In genomic region chr2:205708231-205708631, GRCh38 we compare ENCODE assay signal across 15 cellular contexts. TPM values are rescaled to one million over a fixed set of nuclear protein-coding genes. Genes with fewer than 3 reads are reported as not detected.
DNase-seq lines count a peak whose midpoint lies in the region; FAIRE-seq and TF ChIP-seq lines count a peak whose summit lies in the region.
"Had no signal": no experiment of that assay in that cellular context is flagged by ENCODE, and none has a peak within 500 bp of the region (broad histone marks: within the 10 kb centered on the region; RNA-seq: fewer than 3 reads in every experiment).

No MANE protein-coding gene starts in this region.

- DNase-seq in activated effector memory CD4-positive, alpha-beta T cell treated with anti-CD3 and anti-CD28 coated beads, Interleukin-2, amount 50 U/mL, for 16 hours: peak; percentile 31
- DNase-seq in activated effector memory CD4-positive, alpha-beta T cell treated with Interleukin-2 at 50 U/mL for 16 hours: no peak
- DNase-seq in fibroblast of peridontal ligament (ENCODE audit: extremely low read depth) (peak; percentile 83), osteoblast (ENCODE audit: insufficient read length, low spot score, missing footprints) (peak; percentile 87), uterus (no peak), HUDEP-2 (lab: John Stamatoyannopoulos, UW; ENCODE audit: unreplicated experiment in 76 of 76) (no peak), NCI-H774 (lab: John Stamatoyannopoulos, UW) (no peak), frontal cortex (ENCODE audit: low spot score in 2 of 2) (no peak)
- DNase-seq: activated CD4-positive, alpha-beta memory T cell treated with anti-CD3 and anti-CD28 coated beads, Interleukin-2, amount 10 ng/mL, durations not matched to agents 7 days and 5 days; GF-D8; head of caudate nucleus; KBM-7; NCI-H2227 treated with DMSO at 0.1 percent for 48 hours; SHP77 treated with DMSO at 0.1 percent for 48 hours had no signal

- H3K4me1 ChIP-seq in osteoblast (ENCODE audit: insufficient read depth, low read length) (peaks cover 71% of the 10 kb centered on the region), uterus (peaks cover 28 to 32% of the 10 kb centered on the region in 2 donors)

- no peak for FAIRE-seq in frontal cortex (lab: Jason Lieb, UNC)
- FAIRE-seq: bronchial epithelial cell had no signal

- H3K27me3 ChIP-seq in osteoblast (ENCODE audit: insufficient read depth, low read length) (no peaks in the 10 kb centered on the region), uterus (no peaks in the 10 kb centered on the region)

- peak overlapping the region; percentile 49 for H2AFZ ChIP-seq in osteoblast (ENCODE audit: low read length)

- peak overlapping the region; percentile 68 for H3K4me2 ChIP-seq in osteoblast (ENCODE audit: insufficient read depth, low read length)

- H3K4me3 ChIP-seq in osteoblast (ENCODE audit: insufficient read depth, low read length) (no peak overlapping the region), uterus (no peak overlapping the region)

- TF ChIP-seq CTCF in osteoblast (IDR thresholded peaks at IDR 0.05; ENCODE audit: extremely low read depth, low read depth, low read length) (no peak), uterus (IDR thresholded peaks at IDR 0.05) (no peak)

- H3K9me3 ChIP-seq in osteoblast (ENCODE audit: low read depth, low read length) (no peaks in the 10 kb centered on the region), uterus (no peaks in the 10 kb centered on the region)

- intact Hi-C loops in uterus (cut with DNase I; ENCODE audit: low total_unique reads): no loop called here

- peaks cover 53% of the 10 kb centered on the region for H3K79me2 ChIP-seq in osteoblast (ENCODE audit: insufficient read depth, low read length)

- TF ChIP-seq POLR2A in uterus (IDR thresholded peaks at IDR 0.05): no peak

- H3K36me3 ChIP-seq in osteoblast (ENCODE audit: insufficient read depth, low read length): peaks cover 14% of the 10 kb centered on the region
- no peaks in the 10 kb centered on the region for H3K36me3 ChIP-seq in uterus

- peak overlapping the region; percentile 98 for H3K27ac ChIP-seq in osteoblast (ENCODE audit: low read depth, low read length)
- peak overlapping the region; percentile 98 for H3K27ac ChIP-seq in uterus

- H4K20me1 ChIP-seq in osteoblast (ENCODE audit: insufficient read depth, low read length): no peaks in the 10 kb centered on the region

RNA-seq across cellular contexts. Expression of gene NRP2, which starts 25.9 kb away (rescaled TPM):
- 145 and 183 TPM in 2 replicates for total RNA-seq in osteoblast
- total RNA-seq in uterus: 100 to 1,000 TPM in 3 of 4 donors, 10 to 100 TPM in 1; 35.9 to 156 (median 114) TPM
- 26.1 TPM for total RNA-seq in frontal cortex

Comparison
In these comparisons a context has a peak if more than half of its experiments do, and no peak if none do; other contexts are left out.
1. DNase-seq: peak in activated effector memory CD4-positive, alpha-beta T cell treated with anti-CD3 and anti-CD28 coated beads, Interleukin-2, amount 50 U/mL, for 16 hours (single experiment), fibroblast of peridontal ligament (single experiment) and osteoblast (single experiment); none in activated effector memory CD4-positive, alpha-beta T cell treated with Interleukin-2 at 50 U/mL for 16 hours (single experiment), uterus (0 of 2), HUDEP-2 (0 of 76), NCI-H774 (single experiment) and frontal cortex (0 of 2).